1 cellular context compared by ENCODE assay signal in the genomic region with DNA sequence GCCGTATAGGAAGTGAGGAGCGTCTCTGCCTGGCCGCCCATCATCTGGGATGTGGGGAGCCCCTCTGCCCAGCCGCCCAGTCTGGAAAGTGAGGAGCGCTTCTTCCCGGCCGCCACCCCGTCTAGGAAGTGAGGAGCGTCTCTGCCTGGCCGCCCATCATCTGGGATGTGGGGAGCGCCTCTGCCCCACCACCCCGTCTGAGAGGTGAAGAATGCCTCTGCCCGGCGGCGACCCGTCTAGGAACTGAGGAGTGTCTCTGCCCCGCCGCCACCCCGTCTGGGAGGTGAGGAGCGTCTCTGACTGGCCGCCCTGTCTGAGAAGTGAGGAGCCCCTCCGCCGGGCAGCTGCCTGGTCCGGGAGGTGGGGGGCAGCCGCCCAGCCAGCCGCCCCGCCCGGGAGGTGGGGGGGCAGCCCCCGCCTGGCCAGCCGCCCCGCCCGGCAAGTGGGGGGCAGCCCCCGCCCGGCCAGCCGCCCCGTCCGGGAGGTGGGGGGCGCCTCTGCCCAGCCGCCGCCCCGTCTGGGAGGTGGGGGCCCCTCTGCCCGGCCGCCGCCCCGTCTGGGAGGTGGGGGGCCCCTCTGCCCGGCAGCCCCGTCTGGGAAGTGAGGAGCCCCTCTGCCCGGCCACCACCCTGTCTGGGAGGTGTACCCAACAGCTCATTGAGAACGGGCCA. TPM values are rescaled to one million over a fixed set of nuclear protein-coding genes. Genes with fewer than 3 reads are reported as not detected.
"Had no signal": no experiment of that assay in that cellular context is flagged by ENCODE, and none has a peak within 500 bp of the region (broad histone marks: within the 10 kb centered on the region; RNA-seq: fewer than 3 reads in every experiment).

No MANE protein-coding gene starts in this region.

RNA-seq across cellular contexts. Expression of a gene that starts 51.7 kb away (rescaled TPM):
- total RNA-seq: HepG2 had no signal
- polyA plus RNA-seq: HepG2 had no signal
